8 cellular contexts compared by ENCODE assay signal in the genomic region with DNA sequence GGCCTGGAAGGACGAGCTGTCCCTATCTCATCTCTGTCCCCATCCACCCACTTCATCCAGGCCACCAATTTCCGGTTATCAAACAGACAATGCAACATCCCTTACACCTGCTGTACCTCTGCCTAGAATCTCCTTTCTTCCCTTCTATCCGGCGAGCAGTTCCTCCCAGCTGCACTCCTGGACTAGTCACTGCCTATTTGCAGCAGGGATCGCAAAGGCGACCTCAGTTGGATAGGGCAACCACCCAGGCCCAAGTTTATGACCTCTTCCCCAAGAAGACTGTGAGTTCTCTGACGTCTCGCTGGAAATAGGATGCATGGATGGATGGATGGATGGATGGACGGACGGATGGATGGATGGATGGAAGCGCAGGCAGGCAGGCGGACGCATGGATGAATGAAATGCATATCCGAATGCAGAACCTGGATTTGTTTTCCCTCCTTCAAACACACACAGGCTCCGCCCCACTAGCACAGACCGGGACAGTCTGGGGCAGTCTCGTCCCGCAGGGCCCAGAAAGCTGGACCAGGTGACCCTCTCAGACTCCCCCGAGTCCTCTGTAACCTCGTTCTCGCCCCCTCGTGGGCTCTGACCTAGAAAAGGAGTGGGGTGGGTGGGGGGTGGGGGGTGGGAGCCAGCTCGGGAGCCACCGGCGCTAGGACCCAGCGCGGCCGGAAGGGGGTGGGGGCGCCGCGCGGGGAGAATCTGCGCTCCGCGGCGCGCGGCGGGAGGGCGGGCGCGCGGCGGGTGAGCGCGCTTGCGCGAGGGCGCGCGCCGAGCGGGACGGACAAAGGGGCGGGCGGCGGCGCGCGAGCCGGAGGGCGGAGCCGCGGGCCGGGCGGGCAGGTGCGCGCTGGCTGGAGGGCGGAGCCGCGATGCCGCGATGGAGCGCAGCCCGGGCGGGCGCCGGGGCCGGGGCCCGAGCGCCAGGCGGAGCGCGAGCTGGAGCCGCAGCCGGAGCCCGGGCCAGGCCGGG. TPM values are rescaled to one million over a fixed set of nuclear protein-coding genes. Genes with fewer than 3 reads are reported as not detected.
DNase-seq lines count a peak whose midpoint lies in the region; ATAC-seq and TF ChIP-seq lines count a peak whose summit lies in the region.

TSS of gene SBK1 (plus strand) at position 875 of the 976 bp plus-strand sequence. CDS start 24,867 bp downstream, outside the sequence.

- peak within 1 kb of the TSS; percentile 56 for H3K4me3 ChIP-seq in upper lobe of right lung

- H3K27me3 Mint-ChIP-seq in HFFc6 (ENCODE audit: insufficient read depth) = peaks cover 62% of the 10 kb centered on the region
- H3K27me3 Mint-ChIP-seq in progenitor cell of endocrine pancreas = no peaks in the 10 kb centered on the region

- peak; percentile 74 for DNase-seq in ELR (ENCODE audit: low read depth)
- DNase-seq in HFFc6 = peak; percentile 13
- peak; percentile 59 for DNase-seq in NCI-H1105 (lab: John Stamatoyannopoulos, UW)
- DNase-seq in SW 1271 (lab: John Stamatoyannopoulos, UW) = peak; percentile 56 to 87
- DNase-seq in activated naive CD8-positive, alpha-beta T cell treated with anti-CD3 and anti-CD28 coated beads, Interleukin-2, amount 50 U/mL, for 16 hours (ENCODE audit: low read depth, low spot score) = peak; percentile 59
- peak; percentile 70 for DNase-seq in left cardiac atrium
- DNase-seq in progenitor cell of endocrine pancreas (ENCODE audit: low spot score, unreplicated experiment) = peak; percentile 74
- peak; percentile 89 for DNase-seq in upper lobe of right lung

- peaks cover 3% of the 10 kb centered on the region for H3K27me3 ChIP-seq in upper lobe of right lung

- H3K27ac Mint-ChIP-seq in HFFc6 (no peak within 1 kb of the TSS), progenitor cell of endocrine pancreas (peak within 1 kb of the TSS; percentile 95)

- H3K4me1 ChIP-seq in upper lobe of right lung = peaks cover 9% of the 10 kb centered on the region

- intact Hi-C loops in left cardiac atrium (cut with DNase I) (no loop called here), upper lobe of right lung (cut with DNase I) (no loop called here)

- peak within 1 kb of the TSS; percentile 79 for H3K4me3 Mint-ChIP-seq in HFFc6
- peak within 1 kb of the TSS; percentile 94 for H3K4me3 Mint-ChIP-seq in progenitor cell of endocrine pancreas (ENCODE audit: low read depth)

- H3K36me3 ChIP-seq in upper lobe of right lung = no peaks in the 10 kb centered on the region

- H3K27ac ChIP-seq in upper lobe of right lung = peak within 1 kb of the TSS; percentile 24

- no peaks in the 10 kb centered on the region for H3K36me3 Mint-ChIP-seq in HFFc6 (ENCODE audit: low read depth)
- peaks cover 4% of the 10 kb centered on the region for H3K36me3 Mint-ChIP-seq in progenitor cell of endocrine pancreas (ENCODE audit: insufficient read depth)

- H3K9me3 ChIP-seq in upper lobe of right lung = no peaks in the 10 kb centered on the region

- H3K4me1 Mint-ChIP-seq in HFFc6 (ENCODE audit: low read depth) = peaks cover 5% of the 10 kb centered on the region; the same call in 1 of the 2 replicates
- H3K4me1 Mint-ChIP-seq in progenitor cell of endocrine pancreas (ENCODE audit: low read depth) = peaks cover 32% of the 10 kb centered on the region

- ATAC-seq in left cardiac atrium = peak; percentile 97
- peak; percentile 96 for ATAC-seq in upper lobe of right lung

- TF ChIP-seq CTCF in HFFc6 (IDR thresholded peaks at IDR 0.05) (no peak), progenitor cell of endocrine pancreas (IDR thresholded peaks at IDR 0.05; ENCODE audit: unreplicated experiment) (no peak), upper lobe of right lung (IDR thresholded peaks at IDR 0.05) (no peak)

- H3K9me3 Mint-ChIP-seq in HFFc6 (no peaks in the 10 kb centered on the region), progenitor cell of endocrine pancreas (ENCODE audit: low read depth) (no peaks in the 10 kb centered on the region)

RNA-seq across cellular contexts. Expression of gene SBK1, which starts in this region (rescaled TPM):
- not detected for total RNA-seq in HFFc6 (2021; fragmentation: NEBNext Ultra II Directional; extraction: Animal tissue kit (Norgen Biotek cat#: 25700))
- total RNA-seq in left cardiac atrium = 1 to 10 TPM in 1 of 2 donors, under 1 TPM in 1; 0.42 to 1.3 TPM
- 89.4 and 91.2 TPM in 2 replicates for total RNA-seq in progenitor cell of endocrine pancreas
- total RNA-seq in upper lobe of right lung = 1.9 TPM

Comparison
In these comparisons a context has a peak if more than half of its experiments do, and no peak if none do; other contexts are left out.
1. Peak in every context shown above with its lines: DNase-seq, ATAC-seq, H3K4me3 ChIP-seq and H3K27ac ChIP-seq.
2. RNA of gene SBK1 (total RNA-seq): 89.4 to 91.2 TPM in progenitor cell of endocrine pancreas; 1.9 TPM in upper lobe of right lung (single experiment), 0.42 to 1.3 TPM in left cardiac atrium and not detected in HFFc6; every median in the first group is over 10 times any median in the second.
3. Peak in DNase-seq in HFFc6; RNA of the gene not detected or under 1 TPM.
4. DNase-seq: peak in every context shown above with its lines; median percentile 89 in upper lobe of right lung; 74 in ELR; 74 in progenitor cell of endocrine pancreas; 72 in SW 1271; 70 in left cardiac atrium; 59 in NCI-H1105; 59 in activated naive CD8-positive, alpha-beta T cell treated with anti-CD3 and anti-CD28 coated beads, Interleukin-2, amount 50 U/mL, for 16 hours; 13 in HFFc6.